In genomic region chr2:135373702-135374101, GRCh38 we compare ENCODE assay signal across 31 cellular contexts.
DNase-seq lines count a peak whose midpoint lies in the region; ATAC-seq, FAIRE-seq and TF ChIP-seq lines count a peak whose summit lies in the region.
"Had no signal": no experiment of that assay in that cellular context is flagged by ENCODE, and none has a peak within 500 bp of the region (broad histone marks: within the 10 kb centered on the region; RNA-seq: fewer than 3 reads in every experiment).

No MANE protein-coding gene starts in this region.

- no peak for TF ChIP-seq EP300 in HepG2 (IDR thresholded peaks at IDR 0.05; ENCODE audit: low read depth in 2 of 2, low read length in 2 of 2)
- no peak for TF ChIP-seq EP300 in HepG2 (CRISPR knock-in tag; IDR thresholded peaks at IDR 0.05; ENCODE audit: borderline replicate concordance)
- no peak for TF ChIP-seq EP300 in K562 (IDR thresholded peaks at IDR 0.05; ENCODE audit: low read length)

- no peak overlapping the region for H3K27ac ChIP-seq in HepG2 (ENCODE audit: extremely low read length, insufficient read depth, low read length)
- no peak overlapping the region for H3K27ac ChIP-seq in right lobe of liver
- H3K27ac ChIP-seq in K562 (ENCODE audit: extremely low read depth, low read depth, low read length), result no peak overlapping the region
- H3K27ac ChIP-seq: 22Rv1; A549; BLaER1; BLaER1 treated with 17β-estradiol and CSF1 and Interleukin-3, amounts not matched to agents 10 nM and 100 nM; C4-2B had no signal

- H3K9ac ChIP-seq in HepG2 (ENCODE audit: insufficient read depth, low read depth, low read length) (no peak overlapping the region), K562 (ENCODE audit: insufficient read depth in 1 of 2, low read depth in 2 of 2, low read length in 2 of 2) (no peak overlapping the region)
- H3K9ac ChIP-seq: BLaER1; BLaER1 treated with 17β-estradiol and CSF1 and Interleukin-3, amounts not matched to agents 10 nM and 100 nM had no signal

- H3K9me1 ChIP-seq in K562 (ENCODE audit: control insufficient read depth, insufficient read depth, low read length), result no peaks in the 10 kb centered on the region

- 98% methylated on average over 4 of the region's 4 CpGs for WGBS in HepG2 (ENCODE audit: low lambda C conversion rate)
- 97% methylated on average over 3 of the region's 4 CpGs for WGBS in right lobe of liver (ENCODE audit: insufficient coverage, low coverage, low lambda C conversion rate, missing lambda C conversion rate)
- WGBS in K562 (ENCODE audit: insufficient coverage, low coverage, missing lambda C conversion rate), result 85% methylated on average over 2 of the region's 4 CpGs

- intact Hi-C loops in HepG2 (cut with micrococcal nuclease; ENCODE audit: unreplicated experiment), result no loop called here
- intact Hi-C loops in right lobe of liver (cut with DNase I), result no loop called here
- intact Hi-C loops in K562 (cut with micrococcal nuclease), result no loop called here

- H3K79me2 ChIP-seq in HepG2 (ENCODE audit: insufficient read depth, low read length) (no peaks in the 10 kb centered on the region), K562 (ENCODE audit: control insufficient read depth, insufficient read depth, low read length) (no peaks in the 10 kb centered on the region)

- no peaks in the 10 kb centered on the region for H3K27me3 ChIP-seq in HepG2 (ENCODE audit: control insufficient read depth in 1 of 2, insufficient read depth in 2 of 2, low read length in 2 of 2)
- H3K27me3 ChIP-seq in right lobe of liver, result no peaks in the 10 kb centered on the region
- no peaks in the 10 kb centered on the region for H3K27me3 ChIP-seq in K562 (ENCODE audit: control insufficient read depth in 2 of 2, insufficient read depth in 2 of 2, low read length in 2 of 2)
- H3K27me3 ChIP-seq: BE2C; BLaER1; BLaER1 treated with 17β-estradiol and CSF1 and Interleukin-3, amounts not matched to agents 10 nM and 100 nM had no signal

- H3K36me3 ChIP-seq in HepG2 (replicated peaks in 1 of 2; ENCODE audit: control insufficient read depth in 1 of 2, insufficient read depth in 2 of 2, low read length in 2 of 2) (peaks cover 0 to 2% of the 10 kb centered on the region in 2 experiments; a peak in 1 of 5 replicates), right lobe of liver (no peaks in the 10 kb centered on the region), K562 (ENCODE audit: control insufficient read depth, insufficient read depth, low read length) (no peaks in the 10 kb centered on the region)
- H3K36me3 ChIP-seq: BE2C, BLaER1 had no signal

- FAIRE-seq in HepG2 (lab: Jason Lieb, UNC), result no peak
- no peak for FAIRE-seq in K562 (lab: Jason Lieb, UNC)
- FAIRE-seq: A204.1, A549, D721Med had no signal

- H3K9me3 ChIP-seq in HepG2 (ENCODE audit: low read length) (no peaks in the 10 kb centered on the region), right lobe of liver (peaks cover 0 to 2% (median 0%) of the 10 kb centered on the region in 4 donors), K562 (replicated peaks; ENCODE audit: control insufficient read depth, insufficient read depth, low read depth, low read length) (no peaks in the 10 kb centered on the region)
- H3K9me3 ChIP-seq: A549, BE2C, Caco-2 had no signal

- ATAC-seq in HepG2, result no peak
- no peak for ATAC-seq in right lobe of liver
- no peak for ATAC-seq in K562
- ATAC-seq in GM19395 (IDR thresholded peaks at IDR 0.05; ENCODE audit: unreplicated experiment), result no peak
- ATAC-seq: A549; CD8-positive, alpha-beta T cell had no signal

- TF ChIP-seq POLR2A in HepG2 (IDR thresholded peaks at IDR 0.05; ENCODE audit: insufficient read depth in 1 of 2, low read depth in 2 of 2, low read length in 2 of 2), result no peak
- TF ChIP-seq POLR2A in right lobe of liver (IDR thresholded peaks at IDR 0.05), result no peak
- no peak for TF ChIP-seq POLR2A in K562 (conservative IDR thresholded peaks at IDR 0.05)

- H3K4me1 ChIP-seq in HepG2 (ENCODE audit: insufficient read depth, low read length) (no peaks in the 10 kb centered on the region), right lobe of liver (no peaks in the 10 kb centered on the region), K562 (replicated peaks in 1 of 2; ENCODE audit: control insufficient read depth in 2 of 2, insufficient read depth in 2 of 2, low read length in 2 of 2) (no peaks in the 10 kb centered on the region)
- H3K4me1 ChIP-seq: A549; BE2C; BLaER1; BLaER1 treated with 17β-estradiol and CSF1 and Interleukin-3, amounts not matched to agents 10 nM and 100 nM; Caco-2 had no signal

- H3K4me2 ChIP-seq in HepG2 (ENCODE audit: low read depth, low read length) (no peak overlapping the region), K562 (ENCODE audit: insufficient read depth, low read length) (no peak overlapping the region)
- H3K4me2 ChIP-seq: A549; BLaER1; BLaER1 treated with 17β-estradiol and CSF1 and Interleukin-3, amounts not matched to agents 10 nM and 100 nM had no signal

- no peaks in the 10 kb centered on the region for H4K20me1 ChIP-seq in HepG2 (ENCODE audit: insufficient read depth, low read length)
- H4K20me1 ChIP-seq in K562 (replicated peaks; ENCODE audit: control insufficient read depth, insufficient read depth, low read length), result no peaks in the 10 kb centered on the region
- H4K20me1 ChIP-seq: BLaER1; BLaER1 treated with 17β-estradiol and CSF1 and Interleukin-3, amounts not matched to agents 10 nM and 100 nM had no signal

- no TSS peak for BruUV-seq in HepG2 (replicated peaks; lab: Mats Ljungman, UMichigan)
- no TSS peak for BruUV-seq in K562 (replicated peaks; lab: Mats Ljungman, UMichigan)

- no peak overlapping the region for H3K4me3 ChIP-seq in HepG2 (replicated peaks in 1 of 3; ENCODE audit: insufficient read depth in 1 of 3, low read depth in 2 of 3, low read length in 3 of 3)
- no peak overlapping the region for H3K4me3 ChIP-seq in right lobe of liver
- no peak overlapping the region for H3K4me3 ChIP-seq in K562
- H3K4me3 ChIP-seq: A549; BLaER1; BLaER1 treated with 17β-estradiol and CSF1 and Interleukin-3, amounts not matched to agents 10 nM and 100 nM had no signal

- DNase-seq in HepG2 (ENCODE audit: low spot score) (no peak), right lobe of liver (no peak), K562 (ENCODE audit: extremely low read depth in 1 of 4, low spot score in 3 of 4) (no peak)
- DNase-seq: 8988T; ACHN; AML-193; BE2C; C1 segment of cervical spinal cord; Caco-2; Calu3; CD4-positive, alpha-beta memory T cell; CD4-positive, alpha-beta T cell; CD4-positive, CD25-positive, alpha-beta regulatory T cell; CD8-positive, alpha-beta memory T cell; CD8-positive, alpha-beta T cell; COR-L47; DMS 273 treated with DMSO at 0.1 percent for 48 hours; DMS153; DMS53; DMS79; DMS79 treated with DMSO at 0.1 percent for 48 hours; DND-41; EL had no signal

- no peak for TF ChIP-seq RAD21 in HepG2 (CRISPR knock-in tag; IDR thresholded peaks at IDR 0.05)
- no peak for TF ChIP-seq RAD21 in K562 (CRISPR knock-in tag; conservative IDR thresholded peaks at IDR 0.05 in 1 of 2, IDR thresholded peaks at IDR 0.05 in 1 of 2)

- no peak overlapping the region for H2AFZ ChIP-seq in HepG2 (ENCODE audit: low read length)
- H2AFZ ChIP-seq in K562 (ENCODE audit: low read depth, low read length), result no peak overlapping the region

- TF ChIP-seq CTCF in HepG2 (CRISPR knock-in tag; IDR thresholded peaks at IDR 0.05) (no peak), right lobe of liver (IDR thresholded peaks at IDR 0.05) (no peak), K562 (IDR thresholded peaks at IDR 0.05 in 2 of 3, conservative IDR thresholded peaks at IDR 0.05 in 1 of 3; ENCODE audit: insufficient read depth in 2 of 3, low read depth in 1 of 3, low read length in 3 of 3) (no peak)

- CTCF ChIA-PET in HepG2 (lab: Yijun Ruan, JAX; ENCODE audit: low intra/inter-chr PET ratio, low total read pairs), result no interaction called here
- CTCF ChIA-PET in K562 (lab: Yijun Ruan, JAX; ENCODE audit: low intra/inter-chr PET ratio), result no interaction called here

- in situ Hi-C loops in HepG2 (cut with HindIII; ENCODE audit: extremely low pct_ligation_motif_present, low pct_unique_long_range_greater_than_20kb) (no loop called here), K562 (cut with MboI) (no loop called here)

- POLR2A ChIA-PET in HepG2 (lab: Yijun Ruan, JAX) (no interaction called here), K562 (lab: Yijun Ruan, JAX) (no interaction called here)

TF ChIP-seq in HepG2, 621 proteins besides CTCF, POLR2A, EP300 and RAD21 (continues in another document):
- TF ChIP-seq ZNF354B (CRISPR knock-in tag; IDR thresholded peaks at IDR 0.05) (no peak), MZF1 (CRISPR knock-in tag; IDR thresholded peaks at IDR 0.05; ENCODE audit: borderline replicate concordance) (no peak), ZFP91 (CRISPR knock-in tag; IDR thresholded peaks at IDR 0.05; ENCODE audit: borderline replicate concordance) (no peak), ZSCAN22 (CRISPR knock-in tag; IDR thresholded peaks at IDR 0.05) (no peak)

TF ChIP-seq in K562, 482 proteins besides CTCF, POLR2A, EP300 and RAD21:
- TF ChIP-seq PCBP1 (IDR thresholded peaks at IDR 0.05; ENCODE audit: low read depth, low read length, poor library complexity, severe bottlenecking), result peak; percentile 52
- TF ChIP-seq ZNF408 (CRISPR knock-in tag; IDR thresholded peaks at IDR 0.05; ENCODE audit: low read depth), result no peak
- no peak for TF ChIP-seq E4F1 (CRISPR knock-in tag; IDR thresholded peaks at IDR 0.05; ENCODE audit: borderline replicate concordance)
- TF ChIP-seq TCF7L2 (IDR thresholded peaks at IDR 0.05; ENCODE audit: low read depth, low read length), result no peak
- TF ChIP-seq SAP30 (IDR thresholded peaks at IDR 0.05; ENCODE audit: borderline replicate concordance, insufficient read depth, low read depth, low read length, poor library complexity, severe bottlenecking), result no peak
- peak; percentile 54 for TF ChIP-seq HNRNPK (IDR thresholded peaks at IDR 0.05; ENCODE audit: low read depth, low read length, poor library complexity, severe bottlenecking)
- no peak for TF ChIP-seq SREBF1 (IDR thresholded peaks at IDR 0.05; ENCODE audit: borderline replicate concordance, low read depth, low read length)

Comparison
In these comparisons a context has a peak if more than half of its experiments do, and no peak if none do; other contexts are left out.
1. Of the 241 proteins assayed by ChIP-seq in both HepG2 and K562: peak only in HepG2: none; only in K562: none; in both: HNRNPK and PCBP1; in neither: 239.